Comparison of ENCODE assay signal across 8 cellular contexts in genomic region chr17:18859256-18859655, GRCh38. TPM values are rescaled to one million over a fixed set of nuclear protein-coding genes. Genes with fewer than 3 reads are reported as not detected.
DNase-seq lines count a peak whose midpoint lies in the region; ATAC-seq and TF ChIP-seq lines count a peak whose summit lies in the region.

No MANE protein-coding gene starts in this region.

- H3K4me3 ChIP-seq in AG09309 (ENCODE audit: control insufficient read depth, low read depth, low read length) (peak overlapping the region; percentile 20), HUES6 (ENCODE audit: low read depth, low read length) (peak overlapping the region; percentile 87), ascending aorta (peak overlapping the region in 1 of 2 donors; percentile 86)

- peak; percentile 20 for DNase-seq in AG09309 (ENCODE audit: low read depth)
- peak in 1 of 2 donors; percentile 50 for DNase-seq in ascending aorta (ENCODE audit: low spot score in 2 of 2)
- peak; percentile 68 for DNase-seq in kidney tubule cell (ENCODE audit: low spot score)
- DNase-seq in ecto neural progenitor cell (ENCODE audit: low spot score) = no peak
- no peak for DNase-seq in superior temporal gyrus (ENCODE audit: extremely low spot score)
- DNase-seq in NCI-H345 (lab: John Stamatoyannopoulos, UW) = no peak

- intact Hi-C loops in ascending aorta (cut with DNase I) = loop anchor here (5.0 kb wide), 1 partner anchor 143 kb away; the partner anchor contains the start of gene FAM83G

- no peak for TF ChIP-seq CTCF in AG09309 (IDR thresholded peaks at IDR 0.05; ENCODE audit: control insufficient read depth, insufficient read depth, low read depth, low read length, missing control alignments)
- no peak for TF ChIP-seq CTCF in ascending aorta (IDR thresholded peaks at IDR 0.05)

- H3K27ac ChIP-seq in HUES6 (ENCODE audit: low read depth, low read length) (no peak overlapping the region), ascending aorta (peak overlapping the region; percentile 93 to 94)

- H3K9ac ChIP-seq in HUES6 (ENCODE audit: low read length) = no peak overlapping the region

- no peak for ATAC-seq in HG03135 (IDR thresholded peaks at IDR 0.05; ENCODE audit: unreplicated experiment)

- H3K9me3 ChIP-seq in HUES6 (ENCODE audit: control insufficient read depth, insufficient read depth, low read depth, low read length) = no peaks in the 10 kb centered on the region
- no peaks in the 10 kb centered on the region for H3K9me3 ChIP-seq in ascending aorta

- H3K4me1 ChIP-seq in HUES6 (ENCODE audit: control insufficient read depth, insufficient read depth, low read length) (peaks cover 18% of the 10 kb centered on the region), ascending aorta (peaks cover 0 to 11% of the 10 kb centered on the region in 2 donors)

- no peaks in the 10 kb centered on the region for H3K27me3 ChIP-seq in HUES6 (ENCODE audit: control insufficient read depth, insufficient read depth, low read length)
- no peaks in the 10 kb centered on the region for H3K27me3 ChIP-seq in ascending aorta

- H3K36me3 ChIP-seq in HUES6 (ENCODE audit: control insufficient read depth, insufficient read depth, low read length) (no peaks in the 10 kb centered on the region), ascending aorta (no peaks in the 10 kb centered on the region)

RNA-seq across cellular contexts. Expression of gene PRPSAP2, which starts 1.3 kb away (rescaled TPM):
- 3.4 TPM for total RNA-seq in ascending aorta

Comparison
In these comparisons a context has a peak if more than half of its experiments do, and no peak if none do; other contexts are left out.
1. DNase-seq: peak in AG09309 (single experiment) and kidney tubule cell (single experiment); none in ecto neural progenitor cell (single experiment), superior temporal gyrus (single experiment) and NCI-H345 (single experiment).